20 cellular contexts compared by ENCODE assay signal in genomic region chr11:34278175-34278574, GRCh38.
"Had no signal": no experiment of that assay in that cellular context is flagged by ENCODE, and none has a peak within 500 bp of the region (broad histone marks: within the 10 kb centered on the region; RNA-seq: fewer than 3 reads in every experiment).

No MANE protein-coding gene starts in this region.

- DNase-seq: Karpas-422, KG1, MM.1S, NCI-H1092 treated with DMSO at 0.1 percent for 48 hours, NCI-H1436, NCI-H187, NCI-H2029, NCI-H2081 treated with DMSO at 0.1 percent for 48 hours, NCI-H2171, NCI-H226, NCI-H446, NCI-H510A, NCI-H524 treated with DMSO at 0.1 percent for 48 hours, NCI-H774, PC-3, SHP77 treated with DMSO at 0.1 percent for 48 hours had no signal

- H3K4me3 ChIP-seq: SJSA1, SK-N-MC had no signal

- ATAC-seq: Panc1, PC-3 had no signal

- H3K27ac ChIP-seq: RWPE1, SJSA1, SK-N-MC had no signal

- H3K9me3 ChIP-seq: SJSA1 had no signal

- H3K27me3 ChIP-seq: SJSA1 had no signal

- H3K36me3 ChIP-seq: SJSA1 had no signal
